ENCODE assay signal across 1 cellular context in the genomic region with DNA sequence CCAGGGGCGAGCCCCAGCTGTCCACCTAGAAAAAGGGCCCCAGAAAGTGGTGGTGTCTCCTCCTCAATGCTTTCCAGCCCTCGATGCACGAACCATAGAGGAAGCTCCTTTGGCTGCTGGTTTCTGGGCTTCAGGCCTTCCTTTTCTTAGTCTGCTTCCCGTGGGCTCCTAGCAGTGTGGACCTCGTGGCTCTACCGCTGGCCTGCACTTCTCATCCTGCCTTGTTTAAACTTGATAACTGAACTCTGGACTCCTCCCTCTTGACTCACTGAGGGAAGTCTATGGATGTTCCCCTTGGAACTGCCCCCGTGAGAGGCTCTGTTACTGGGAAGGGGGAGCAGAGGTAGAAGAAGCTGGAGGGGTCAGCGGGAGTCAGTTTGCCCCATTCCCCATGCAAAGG.
TF ChIP-seq lines count a peak whose summit lies in the region.

No MANE protein-coding gene starts in this region.

TF ChIP-seq in K562, 482 proteins besides CTCF, POLR2A, EP300 and RAD21 (continued from another document and continues in another):
- TF ChIP-seq MTA3 (IDR thresholded peaks at IDR 0.05; ENCODE audit: borderline replicate concordance) (0 out of 2 replicates have a peak, but pooled peaks have one; percentile 16), MAZ (CRISPR knock-in tag; conservative IDR thresholded peaks at IDR 0.05 in 1 of 2, IDR thresholded peaks at IDR 0.05 in 1 of 2) (no peak), ZNF780A (CRISPR knock-in tag; IDR thresholded peaks at IDR 0.05) (no peak), MYC (IDR thresholded peaks at IDR 0.05; ENCODE audit: low read depth, low read length) (peak; percentile 40; the same call in 1 of the 2 replicates), MYC (CRISPR knock-in tag; IDR thresholded peaks at IDR 0.05; ENCODE audit: borderline replicate concordance, low read depth) (0 out of 2 replicates have a peak, but pooled peaks have one; percentile 1), RCOR1 (IDR thresholded peaks at IDR 0.05; ENCODE audit: borderline replicate concordance in 1 of 2, low read depth in 2 of 2, low read length in 2 of 2) (no peak), ZNF212 (CRISPR knock-in tag; IDR thresholded peaks at IDR 0.05) (no peak), TAL1 (IDR thresholded peaks at IDR 0.05) (no peak), NR3C1 (CRISPR knock-in tag; IDR thresholded peaks at IDR 0.05) (no peak), MTA2 (IDR thresholded peaks at IDR 0.05; ENCODE audit: low read depth) (no peak), NCOA1 (IDR thresholded peaks at IDR 0.05; ENCODE audit: low read depth) (no peak), SRF (CRISPR knock-in tag; IDR thresholded peaks at IDR 0.05) (no peak), TRIM24 (IDR thresholded peaks at IDR 0.05) (no peak), ZNF184 (CRISPR knock-in tag; IDR thresholded peaks at IDR 0.05) (no peak), KLF13 (tag; IDR thresholded peaks at IDR 0.05; ENCODE audit: borderline replicate concordance, low read depth) (no peak), JUND (IDR thresholded peaks at IDR 0.05; ENCODE audit: borderline replicate concordance, low read depth, low read length) (no peak), JUND (tag; IDR thresholded peaks at IDR 0.05; ENCODE audit: borderline replicate concordance, low read depth, low read length) (peak; percentile 13; the same call in 1 of the 3 replicates), ELF4 (CRISPR knock-in tag; IDR thresholded peaks at IDR 0.05) (no peak), TGIF2 (CRISPR knock-in tag; IDR thresholded peaks at IDR 0.05) (no peak), U2AF2 (optimal IDR thresholded peaks at IDR 0.05; ENCODE audit: low read depth, low read length) (no peak), CTBP1 (IDR thresholded peaks at IDR 0.05; ENCODE audit: borderline replicate concordance) (peak; percentile 21; the same call in 1 of the 2 replicates), SLC30A9 (CRISPR knock-in tag; IDR thresholded peaks at IDR 0.05) (no peak), NR4A1 (CRISPR knock-in tag; IDR thresholded peaks at IDR 0.05) (0 out of 2 replicates have a peak, but pooled peaks have one; percentile 12), NR4A1 (tag; IDR thresholded peaks at IDR 0.05) (no peak), ILF3 (IDR thresholded peaks at IDR 0.05; ENCODE audit: borderline replicate concordance) (no peak), GABPB2 (CRISPR knock-in tag; conservative IDR thresholded peaks at IDR 0.05) (no peak), E2F3 (CRISPR knock-in tag; IDR thresholded peaks at IDR 0.05) (no peak), NUFIP1 (IDR thresholded peaks at IDR 0.05; ENCODE audit: partially characterized antibody) (no peak), TBP (optimal IDR thresholded peaks at IDR 0.05; ENCODE audit: low read depth, low read length) (peak; percentile 13)
- TF ChIP-seq, protein P1, sequence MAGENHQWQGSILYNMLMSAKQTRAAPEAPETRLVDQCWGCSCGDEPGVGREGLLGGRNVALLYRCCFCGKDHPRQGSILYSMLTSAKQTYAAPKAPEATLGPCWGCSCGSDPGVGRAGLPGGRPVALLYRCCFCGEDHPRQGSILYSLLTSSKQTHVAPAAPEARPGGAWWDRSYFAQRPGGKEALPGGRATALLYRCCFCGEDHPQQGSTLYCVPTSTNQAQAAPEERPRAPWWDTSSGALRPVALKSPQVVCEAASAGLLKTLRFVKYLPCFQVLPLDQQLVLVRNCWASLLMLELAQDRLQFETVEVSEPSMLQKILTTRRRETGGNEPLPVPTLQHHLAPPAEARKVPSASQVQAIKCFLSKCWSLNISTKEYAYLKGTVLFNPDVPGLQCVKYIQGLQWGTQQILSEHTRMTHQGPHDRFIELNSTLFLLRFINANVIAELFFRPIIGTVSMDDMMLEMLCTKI (IDR thresholded peaks at IDR 0.05; ENCODE audit: partially characterized antibody) = no peak
- TF ChIP-seq, protein P2, sequence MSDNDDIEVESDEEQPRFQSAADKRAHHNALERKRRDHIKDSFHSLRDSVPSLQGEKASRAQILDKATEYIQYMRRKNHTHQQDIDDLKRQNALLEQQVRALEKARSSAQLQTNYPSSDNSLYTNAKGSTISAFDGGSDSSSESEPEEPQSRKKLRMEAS (CRISPR knock-in tag; IDR thresholded peaks at IDR 0.05) = peak; percentile 60
- TF ChIP-seq, protein P3, sequence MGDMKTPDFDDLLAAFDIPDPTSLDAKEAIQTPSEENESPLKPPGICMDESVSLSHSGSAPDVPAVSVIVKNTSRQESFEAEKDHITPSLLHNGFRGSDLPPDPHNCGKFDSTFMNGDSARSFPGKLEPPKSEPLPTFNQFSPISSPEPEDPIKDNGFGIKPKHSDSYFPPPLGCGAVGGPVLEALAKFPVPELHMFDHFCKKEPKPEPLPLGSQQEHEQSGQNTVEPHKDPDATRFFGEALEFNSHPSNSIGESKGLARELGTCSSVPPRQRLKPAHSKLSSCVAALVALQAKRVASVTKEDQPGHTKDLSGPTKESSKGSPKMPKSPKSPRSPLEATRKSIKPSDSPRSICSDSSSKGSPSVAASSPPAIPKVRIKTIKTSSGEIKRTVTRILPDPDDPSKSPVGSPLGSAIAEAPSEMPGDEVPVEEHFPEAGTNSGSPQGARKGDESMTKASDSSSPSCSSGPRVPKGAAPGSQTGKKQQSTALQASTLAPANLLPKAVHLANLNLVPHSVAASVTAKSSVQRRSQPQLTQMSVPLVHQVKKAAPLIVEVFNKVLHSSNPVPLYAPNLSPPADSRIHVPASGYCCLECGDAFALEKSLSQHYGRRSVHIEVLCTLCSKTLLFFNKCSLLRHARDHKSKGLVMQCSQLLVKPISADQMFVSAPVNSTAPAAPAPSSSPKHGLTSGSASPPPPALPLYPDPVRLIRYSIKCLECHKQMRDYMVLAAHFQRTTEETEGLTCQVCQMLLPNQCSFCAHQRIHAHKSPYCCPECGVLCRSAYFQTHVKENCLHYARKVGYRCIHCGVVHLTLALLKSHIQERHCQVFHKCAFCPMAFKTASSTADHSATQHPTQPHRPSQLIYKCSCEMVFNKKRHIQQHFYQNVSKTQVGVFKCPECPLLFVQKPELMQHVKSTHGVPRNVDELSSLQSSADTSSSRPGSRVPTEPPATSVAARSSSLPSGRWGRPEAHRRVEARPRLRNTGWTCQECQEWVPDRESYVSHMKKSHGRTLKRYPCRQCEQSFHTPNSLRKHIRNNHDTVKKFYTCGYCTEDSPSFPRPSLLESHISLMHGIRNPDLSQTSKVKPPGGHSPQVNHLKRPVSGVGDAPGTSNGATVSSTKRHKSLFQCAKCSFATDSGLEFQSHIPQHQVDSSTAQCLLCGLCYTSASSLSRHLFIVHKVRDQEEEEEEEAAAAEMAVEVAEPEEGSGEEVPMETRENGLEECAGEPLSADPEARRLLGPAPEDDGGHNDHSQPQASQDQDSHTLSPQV (IDR thresholded peaks at IDR 0.05) = peak; percentile 65; the same call in 1 of the 2 replicates
- TF ChIP-seq, protein P4, sequence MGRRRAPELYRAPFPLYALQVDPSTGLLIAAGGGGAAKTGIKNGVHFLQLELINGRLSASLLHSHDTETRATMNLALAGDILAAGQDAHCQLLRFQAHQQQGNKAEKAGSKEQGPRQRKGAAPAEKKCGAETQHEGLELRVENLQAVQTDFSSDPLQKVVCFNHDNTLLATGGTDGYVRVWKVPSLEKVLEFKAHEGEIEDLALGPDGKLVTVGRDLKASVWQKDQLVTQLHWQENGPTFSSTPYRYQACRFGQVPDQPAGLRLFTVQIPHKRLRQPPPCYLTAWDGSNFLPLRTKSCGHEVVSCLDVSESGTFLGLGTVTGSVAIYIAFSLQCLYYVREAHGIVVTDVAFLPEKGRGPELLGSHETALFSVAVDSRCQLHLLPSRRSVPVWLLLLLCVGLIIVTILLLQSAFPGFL (CRISPR knock-in tag; IDR thresholded peaks at IDR 0.05) = no peak
- TF ChIP-seq, protein P5, sequence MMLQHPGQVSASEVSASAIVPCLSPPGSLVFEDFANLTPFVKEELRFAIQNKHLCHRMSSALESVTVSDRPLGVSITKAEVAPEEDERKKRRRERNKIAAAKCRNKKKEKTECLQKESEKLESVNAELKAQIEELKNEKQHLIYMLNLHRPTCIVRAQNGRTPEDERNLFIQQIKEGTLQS (IDR thresholded peaks at IDR 0.05) = no peak
- TF ChIP-seq, protein P5 (CRISPR knock-in tag; conservative IDR thresholded peaks at IDR 0.05) = no peak
- TF ChIP-seq, protein P6, sequence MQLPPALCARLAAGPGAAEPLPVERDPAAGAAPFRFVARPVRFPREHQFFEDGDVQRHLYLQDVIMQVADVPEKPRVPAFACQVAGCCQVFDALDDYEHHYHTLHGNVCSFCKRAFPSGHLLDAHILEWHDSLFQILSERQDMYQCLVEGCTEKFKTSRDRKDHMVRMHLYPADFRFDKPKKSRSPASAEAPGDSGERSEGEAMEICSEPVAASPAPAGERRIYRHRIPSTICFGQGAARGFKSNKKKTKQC (CRISPR knock-in tag; IDR thresholded peaks at IDR 0.05) = 0 out of 2 replicates have a peak, but pooled peaks have one; percentile 35
- TF ChIP-seq, protein P7, sequence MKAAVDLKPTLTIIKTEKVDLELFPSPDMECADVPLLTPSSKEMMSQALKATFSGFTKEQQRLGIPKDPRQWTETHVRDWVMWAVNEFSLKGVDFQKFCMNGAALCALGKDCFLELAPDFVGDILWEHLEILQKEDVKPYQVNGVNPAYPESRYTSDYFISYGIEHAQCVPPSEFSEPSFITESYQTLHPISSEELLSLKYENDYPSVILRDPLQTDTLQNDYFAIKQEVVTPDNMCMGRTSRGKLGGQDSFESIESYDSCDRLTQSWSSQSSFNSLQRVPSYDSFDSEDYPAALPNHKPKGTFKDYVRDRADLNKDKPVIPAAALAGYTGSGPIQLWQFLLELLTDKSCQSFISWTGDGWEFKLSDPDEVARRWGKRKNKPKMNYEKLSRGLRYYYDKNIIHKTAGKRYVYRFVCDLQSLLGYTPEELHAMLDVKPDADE (conservative IDR thresholded peaks at IDR 0.05; ENCODE audit: control insufficient read depth, low read depth, low read length) = no peak
- TF ChIP-seq, protein P8, sequence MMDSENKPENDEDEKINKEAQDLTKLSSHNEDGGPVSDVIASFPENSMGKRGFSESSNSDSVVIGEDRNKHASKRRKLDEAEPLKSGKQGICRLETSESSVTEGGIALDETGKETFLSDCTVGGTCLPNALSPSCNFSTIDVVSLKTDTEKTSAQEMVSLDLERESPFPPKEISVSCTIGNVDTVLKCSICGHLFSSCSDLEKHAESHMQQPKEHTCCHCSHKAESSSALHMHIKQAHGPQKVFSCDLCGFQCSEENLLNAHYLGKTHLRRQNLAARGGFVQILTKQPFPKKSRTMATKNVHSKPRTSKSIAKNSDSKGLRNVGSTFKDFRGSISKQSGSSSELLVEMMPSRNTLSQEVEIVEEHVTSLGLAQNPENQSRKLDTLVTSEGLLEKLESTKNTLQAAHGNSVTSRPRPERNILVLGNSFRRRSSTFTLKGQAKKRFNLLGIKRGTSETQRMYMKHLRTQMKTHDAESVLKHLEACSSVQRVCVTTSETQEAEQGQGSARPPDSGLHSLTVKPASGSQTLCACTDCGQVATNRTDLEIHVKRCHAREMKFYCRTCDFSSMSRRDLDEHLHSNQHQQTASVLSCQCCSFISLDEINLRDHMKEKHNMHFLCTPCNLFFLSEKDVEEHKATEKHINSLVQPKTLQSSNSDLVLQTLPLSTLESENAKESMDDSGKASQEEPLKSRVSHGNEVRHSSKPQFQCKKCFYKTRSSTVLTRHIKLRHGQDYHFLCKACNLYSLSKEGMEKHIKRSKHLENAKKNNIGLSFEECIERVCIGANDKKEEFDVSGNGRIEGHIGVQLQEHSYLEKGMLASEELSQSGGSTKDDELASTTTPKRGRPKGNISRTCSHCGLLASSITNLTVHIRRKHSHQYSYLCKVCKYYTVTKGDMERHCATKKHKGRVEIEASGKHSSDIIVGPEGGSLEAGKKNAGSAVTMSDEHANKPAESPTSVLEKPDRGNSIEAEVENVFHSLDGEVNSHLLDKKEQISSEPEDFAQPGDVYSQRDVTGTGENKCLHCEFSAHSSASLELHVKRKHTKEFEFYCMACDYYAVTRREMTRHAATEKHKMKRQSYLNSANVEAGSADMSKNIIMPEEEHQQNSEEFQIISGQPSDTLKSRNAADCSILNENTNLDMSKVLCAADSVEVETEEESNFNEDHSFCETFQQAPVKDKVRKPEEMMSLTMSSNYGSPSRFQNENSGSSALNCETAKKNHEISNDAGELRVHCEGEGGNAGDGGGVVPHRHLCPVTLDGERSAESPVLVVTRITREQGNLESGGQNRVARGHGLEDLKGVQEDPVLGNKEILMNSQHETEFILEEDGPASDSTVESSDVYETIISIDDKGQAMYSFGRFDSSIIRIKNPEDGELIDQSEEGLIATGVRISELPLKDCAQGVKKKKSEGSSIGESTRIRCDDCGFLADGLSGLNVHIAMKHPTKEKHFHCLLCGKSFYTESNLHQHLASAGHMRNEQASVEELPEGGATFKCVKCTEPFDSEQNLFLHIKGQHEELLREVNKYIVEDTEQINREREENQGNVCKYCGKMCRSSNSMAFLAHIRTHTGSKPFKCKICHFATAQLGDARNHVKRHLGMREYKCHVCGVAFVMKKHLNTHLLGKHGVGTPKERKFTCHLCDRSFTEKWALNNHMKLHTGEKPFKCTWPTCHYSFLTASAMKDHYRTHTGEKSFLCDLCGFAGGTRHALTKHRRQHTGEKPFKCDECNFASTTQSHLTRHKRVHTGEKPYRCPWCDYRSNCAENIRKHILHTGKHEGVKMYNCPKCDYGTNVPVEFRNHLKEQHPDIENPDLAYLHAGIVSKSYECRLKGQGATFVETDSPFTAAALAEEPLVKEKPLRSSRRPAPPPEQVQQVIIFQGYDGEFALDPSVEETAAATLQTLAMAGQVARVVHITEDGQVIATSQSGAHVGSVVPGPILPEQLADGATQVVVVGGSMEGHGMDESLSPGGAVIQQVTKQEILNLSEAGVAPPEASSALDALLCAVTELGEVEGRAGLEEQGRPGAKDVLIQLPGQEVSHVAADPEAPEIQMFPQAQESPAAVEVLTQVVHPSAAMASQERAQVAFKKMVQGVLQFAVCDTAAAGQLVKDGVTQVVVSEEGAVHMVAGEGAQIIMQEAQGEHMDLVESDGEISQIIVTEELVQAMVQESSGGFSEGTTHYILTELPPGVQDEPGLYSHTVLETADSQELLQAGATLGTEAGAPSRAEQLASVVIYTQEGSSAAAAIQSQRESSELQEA (IDR thresholded peaks at IDR 0.05; ENCODE audit: low read depth) = no peak
- TF ChIP-seq, protein P9, sequence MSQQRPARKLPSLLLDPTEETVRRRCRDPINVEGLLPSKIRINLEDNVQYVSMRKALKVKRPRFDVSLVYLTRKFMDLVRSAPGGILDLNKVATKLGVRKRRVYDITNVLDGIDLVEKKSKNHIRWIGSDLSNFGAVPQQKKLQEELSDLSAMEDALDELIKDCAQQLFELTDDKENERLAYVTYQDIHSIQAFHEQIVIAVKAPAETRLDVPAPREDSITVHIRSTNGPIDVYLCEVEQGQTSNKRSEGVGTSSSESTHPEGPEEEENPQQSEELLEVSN (IDR thresholded peaks at IDR 0.05; ENCODE audit: borderline replicate concordance in 1 of 2, extremely low read depth in 1 of 2, insufficient read depth in 1 of 2, insufficient read length in 1 of 2, low read depth in 1 of 2, low read length in 1 of 2, poor library complexity in 1 of 2, severe bottlenecking in 1 of 2) = peak in 1 of 2 experiments; percentile 47
